ENCODE assay signal across 8 cellular contexts in the genomic region with DNA sequence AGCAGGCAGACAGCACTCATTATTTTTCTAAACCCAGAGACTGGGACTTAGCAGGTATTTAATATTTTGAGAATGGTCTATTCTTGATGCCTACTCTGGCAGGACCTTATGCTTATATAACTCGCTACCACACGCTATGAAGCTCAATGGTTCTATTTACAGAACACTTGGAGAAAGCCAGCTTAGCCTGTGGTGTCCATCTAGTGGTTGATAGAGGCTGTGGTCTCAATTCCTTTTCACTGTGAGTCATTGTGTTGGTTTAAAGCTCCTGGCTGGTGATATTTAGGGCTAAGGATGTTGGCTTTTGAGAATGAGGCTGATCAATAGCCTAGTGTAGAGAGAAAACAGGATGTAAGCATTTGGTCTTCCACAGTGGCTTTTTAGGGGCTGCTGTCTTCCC.
DNase-seq lines count a peak whose midpoint lies in the region; ATAC-seq, FAIRE-seq and TF ChIP-seq lines count a peak whose summit lies in the region.

No MANE protein-coding gene starts in this region.

- no peak overlapping the region for H3K4me3 ChIP-seq in body of pancreas
- no peak overlapping the region for H3K4me3 ChIP-seq in aorta (ENCODE audit: low read length in 2 of 2)

- no peak for TF ChIP-seq POLR2A in body of pancreas (IDR thresholded peaks at IDR 0.05)

- peak; percentile 72 for FAIRE-seq in islet of Langerhans (lab: Jason Lieb, UNC)

- peak; percentile 70 for ATAC-seq in body of pancreas
- ATAC-seq in aorta (ENCODE audit: low FRiP score) = peak; percentile 69
- no peak for ATAC-seq in GM21360 (IDR thresholded peaks at IDR 0.05; ENCODE audit: unreplicated experiment)
- ATAC-seq in HG02885 (IDR thresholded peaks at IDR 0.05; ENCODE audit: poor library complexity, unreplicated experiment) = no peak

- H3K36me3 ChIP-seq in body of pancreas (replicated peaks in 1 of 2; ENCODE audit: insufficient read depth in 1 of 2, low read depth in 2 of 2) (peaks cover 0 to 6% of the 10 kb centered on the region in 2 donors), aorta (ENCODE audit: control insufficient read depth in 1 of 2, insufficient read depth in 2 of 2, low read length in 1 of 2) (peaks cover 4 to 6% of the 10 kb centered on the region in 2 donors)

- no peaks in the 10 kb centered on the region for H3K27me3 ChIP-seq in body of pancreas
- H3K27me3 ChIP-seq in aorta (ENCODE audit: control insufficient read depth in 1 of 2, insufficient read depth in 2 of 2, low read length in 1 of 2) = no peaks in the 10 kb centered on the region

- H3K9me3 ChIP-seq in body of pancreas (no peaks in the 10 kb centered on the region), aorta (ENCODE audit: control insufficient read depth, low read length) (no peaks in the 10 kb centered on the region)

- DNase-seq in COLO829 (ENCODE audit: low spot score) = peak; percentile 82
- DNase-seq in MV-4-11 (lab: John Stamatoyannopoulos, UW) = peak; percentile 90
- DNase-seq in body of pancreas = peak in 3 of 4 donors; percentile 43 to 66 (median 62)
- no peak for DNase-seq in aorta
- DNase-seq in stimulated activated naive CD4-positive, alpha-beta T cell (lab: John Stamatoyannopoulos, UW) = no peak

- intact Hi-C loops in body of pancreas (cut with DNase I) (no loop called here), aorta (cut with DNase I) (loop anchor here in 1 of 2 donors (5.0 to 10.0 kb wide), 2 partner anchors 47 to 401 kb away; no protein-coding TSS in a partner anchor)

- TF ChIP-seq CTCF in body of pancreas (IDR thresholded peaks at IDR 0.05) = peak in 6 of 7 experiments; percentile 31 to 86 (median 63)

- WGBS in body of pancreas, 2 donors = 11 to 21% methylated on average over 2 of the region's 2 CpGs
- 2 to 13% methylated on average over 2 of the region's 2 CpGs for WGBS in aorta, 2 donors

- H3K27ac ChIP-seq in body of pancreas = peak overlapping the region in 2 of 4 donors; percentile 7 to 32
- H3K27ac ChIP-seq in aorta (ENCODE audit: low read depth in 1 of 2, low read length in 2 of 2) = peak overlapping the region; percentile 15 to 78

- H3K4me1 ChIP-seq in body of pancreas = peaks cover 49% of the 10 kb centered on the region
- H3K4me1 ChIP-seq in aorta (ENCODE audit: control insufficient read depth in 1 of 2, insufficient read depth in 2 of 2, low read length in 2 of 2) = peaks cover 3 to 15% of the 10 kb centered on the region in 2 donors

Comparison
In these comparisons a context has a peak if more than half of its experiments do, and no peak if none do; other contexts are left out.
1. DNase-seq: peak in COLO829 (single experiment), MV-4-11 (single experiment) and body of pancreas (3 of 4); none in aorta (0 of 2) and stimulated activated naive CD4-positive, alpha-beta T cell (0 of 6).
2. ATAC-seq: peak in body of pancreas (single experiment) and aorta (single experiment); none in GM21360 (single experiment) and HG02885 (single experiment).